27 cellular contexts compared by ENCODE assay signal in genomic region chr17:80347948-80348351, GRCh38.
"Had no signal": no experiment of that assay in that cellular context is flagged by ENCODE, and none has a peak within 500 bp of the region (broad histone marks: within the 10 kb centered on the region; RNA-seq: fewer than 3 reads in every experiment).

No MANE protein-coding gene starts in this region.

- H3K27me3 ChIP-seq: ascending aorta, body of pancreas, SJSA1 had no signal

- DNase-seq: activated CD4-positive, alpha-beta T cell treated with anti-CD3 and anti-CD28 coated beads for 4 hours; activated CD8-positive, alpha-beta memory T cell treated with anti-CD3 and anti-CD28 coated beads, Interleukin-2, amount 50 U/mL, for 4 hours; activated CD8-positive, alpha-beta T cell treated with anti-CD3 and anti-CD28 coated beads for 36 hours; activated naive CD8-positive, alpha-beta T cell treated with anti-CD3 and anti-CD28 coated beads, Interleukin-2, amount 50 U/mL, for 24 hours; activated T-cell treated with anti-CD3 and anti-CD28 coated beads, Interleukin-2, amount 50 U/mL, for 4 hours; amniotic stem cell; body of pancreas; IMR-90; KBM-7; NCI-H1048; NCI-H146; NCI-H187 treated with DMSO at 0.1 percent for 48 hours; NCI-H2081 treated with DMSO at 0.1 percent for 48 hours; NCI-H2227 treated with DMSO at 0.1 percent for 48 hours; NCI-H446 treated with DMSO at 0.1 percent for 48 hours; NCI-H524 treated with DMSO at 0.1 percent for 48 hours; NCI-H774; OCI-M1; Right ventricle myocardium superior; SW 1271 had no signal

- ATAC-seq: activated CD4-positive, CD25-positive, alpha-beta regulatory T cell treated with anti-CD3 and anti-CD28 coated beads, Interleukin-2, amount 50 U/mL, for 24 hours; activated CD8-positive, alpha-beta T cell treated with anti-CD3 and anti-CD28 coated beads for 36 hours; activated T-cell treated with anti-CD3 and anti-CD28 coated beads, Interleukin-2, amount 50 U/mL, for 4 hours; activated T-helper 17 cell treated with anti-CD3 and anti-CD28 coated beads, Interleukin-2, amount 50 U/mL, for 72 hours; body of pancreas; SK-N-SH treated with all-trans-retinoic acid at 6 μM for 48 hours had no signal

- H3K4me3 ChIP-seq: ascending aorta, body of pancreas, SJSA1 had no signal

- H3K9me3 ChIP-seq: ascending aorta, body of pancreas, SJSA1 had no signal

- H3K4me3 Mint-ChIP-seq: activated CD8-positive, alpha-beta T cell treated with anti-CD3 and anti-CD28 coated beads for 36 hours; activated naive CD8-positive, alpha-beta T cell treated with anti-CD3 and anti-CD28 coated beads, Interleukin-2, amount 50 U/mL, for 24 hours; activated T-cell treated with anti-CD3 and anti-CD28 coated beads, Interleukin-2, amount 50 U/mL, for 4 hours; activated T-helper 17 cell treated with anti-CD3 and anti-CD28 coated beads, Interleukin-2, amount 50 U/mL, for 72 hours had no signal

- H3K27me3 Mint-ChIP-seq: activated CD8-positive, alpha-beta T cell treated with anti-CD3 and anti-CD28 coated beads for 36 hours; activated naive CD8-positive, alpha-beta T cell treated with anti-CD3 and anti-CD28 coated beads, Interleukin-2, amount 50 U/mL, for 24 hours; activated T-helper 17 cell treated with anti-CD3 and anti-CD28 coated beads, Interleukin-2, amount 50 U/mL, for 72 hours had no signal

- H3K9me3 Mint-ChIP-seq: activated CD8-positive, alpha-beta T cell treated with anti-CD3 and anti-CD28 coated beads for 36 hours; activated naive CD4-positive, alpha-beta T cell treated with anti-CD3 and anti-CD28 coated beads, Interleukin-2, amount 50 U/mL, for 72 hours; activated naive CD8-positive, alpha-beta T cell treated with anti-CD3 and anti-CD28 coated beads, Interleukin-2, amount 50 U/mL, for 24 hours; activated T-cell treated with anti-CD3 and anti-CD28 coated beads, Interleukin-2, amount 50 U/mL, for 4 hours; activated T-helper 17 cell treated with anti-CD3 and anti-CD28 coated beads, Interleukin-2, amount 50 U/mL, for 72 hours had no signal

- H3K27ac ChIP-seq: ascending aorta, body of pancreas, RWPE1, SJSA1 had no signal

- H3K4me1 ChIP-seq: ascending aorta, body of pancreas, SJSA1 had no signal
